ENCODE assay signal across 13 cellular contexts in genomic region chr3:11769704-11770103, GRCh38.
DNase-seq lines count a peak whose midpoint lies in the region; FAIRE-seq and TF ChIP-seq lines count a peak whose summit lies in the region.
"Had no signal": no experiment of that assay in that cellular context is flagged by ENCODE, and none has a peak within 500 bp of the region (broad histone marks: within the 10 kb centered on the region; RNA-seq: fewer than 3 reads in every experiment).

No MANE protein-coding gene starts in this region.

- H3K4me1 ChIP-seq in Karpas-422 (ENCODE audit: low read length) = peaks cover 21% of the 10 kb centered on the region
- no peaks in the 10 kb centered on the region for H3K4me1 ChIP-seq in endocrine pancreas (ENCODE audit: control insufficient read depth, insufficient read depth, low read length)
- peaks cover 14% of the 10 kb centered on the region for H3K4me1 ChIP-seq in parathyroid adenoma
- H3K4me1 ChIP-seq: psoas muscle had no signal

- TF ChIP-seq CTCF in parathyroid adenoma (IDR thresholded peaks at IDR 0.05) = no peak

- H3K9me3 ChIP-seq in Karpas-422 (ENCODE audit: low read length) (no peaks in the 10 kb centered on the region), endocrine pancreas (ENCODE audit: control insufficient read depth, low read length) (no peaks in the 10 kb centered on the region), parathyroid adenoma (ENCODE audit: control insufficient read depth, low read length) (no peaks in the 10 kb centered on the region)
- H3K9me3 ChIP-seq: mucosa of descending colon, psoas muscle, tibial artery had no signal

- H3K4me3 ChIP-seq in Karpas-422 (ENCODE audit: low read length) = peak overlapping the region; percentile 53; the same call in 1 of the 2 replicates
- H3K4me3 ChIP-seq in endocrine pancreas (ENCODE audit: control insufficient read depth, insufficient read depth, low read length) = peak overlapping the region; percentile 29
- H3K4me3 ChIP-seq in parathyroid adenoma (ENCODE audit: low read depth, low read length) = no peak overlapping the region
- H3K4me3 ChIP-seq: mucosa of descending colon, psoas muscle had no signal

- H3K27ac ChIP-seq in Karpas-422 (ENCODE audit: low read length) (no peak overlapping the region), parathyroid adenoma (no peak overlapping the region)
- H3K27ac ChIP-seq: brain microvascular endothelial cell, psoas muscle, tibial artery had no signal

- H3K79me2 ChIP-seq in Karpas-422 (ENCODE audit: low read length) (no peaks in the 10 kb centered on the region), parathyroid adenoma (no peaks in the 10 kb centered on the region)

- H3K4me2 ChIP-seq in Karpas-422 (ENCODE audit: low read depth, low read length, poor library complexity, severe bottlenecking) (peak overlapping the region; percentile 65), parathyroid adenoma (ENCODE audit: low read length) (no peak overlapping the region)

- H3K27me3 ChIP-seq in Karpas-422 (ENCODE audit: low read length) = no peaks in the 10 kb centered on the region
- no peaks in the 10 kb centered on the region for H3K27me3 ChIP-seq in endocrine pancreas (ENCODE audit: control insufficient read depth, insufficient read depth, low read length)
- H3K27me3 ChIP-seq in parathyroid adenoma (ENCODE audit: control insufficient read depth, insufficient read depth, low read length) = no peaks in the 10 kb centered on the region
- H3K27me3 ChIP-seq: brain microvascular endothelial cell, tibial artery had no signal

- no peak overlapping the region for H3K9ac ChIP-seq in Karpas-422 (ENCODE audit: low read length)
- H3K9ac ChIP-seq in endocrine pancreas (ENCODE audit: control insufficient read depth, insufficient read depth, low read length) = no peak overlapping the region
- no peak overlapping the region for H3K9ac ChIP-seq in parathyroid adenoma

- H4K20me1 ChIP-seq in Karpas-422 (ENCODE audit: insufficient read depth, low read depth, low read length) = no peaks in the 10 kb centered on the region

- no peak for FAIRE-seq in GM12892 (lab: Jason Lieb, UNC)
- FAIRE-seq: HTR-8/SVneo had no signal

- H3K36me3 ChIP-seq in Karpas-422 (ENCODE audit: insufficient read depth, low read length) = no peaks in the 10 kb centered on the region
- H3K36me3 ChIP-seq in endocrine pancreas (ENCODE audit: control insufficient read depth, insufficient read depth, low read length) = no peaks in the 10 kb centered on the region
- H3K36me3 ChIP-seq in parathyroid adenoma (ENCODE audit: control insufficient read depth, insufficient read depth, low read length) = no peaks in the 10 kb centered on the region
- H3K36me3 ChIP-seq: brain microvascular endothelial cell, tibial artery had no signal

- H2AFZ ChIP-seq in Karpas-422 (ENCODE audit: low read length) (0 out of 2 replicates have a peak overlapping the region, but pooled peaks have one; percentile 44), parathyroid adenoma (peak overlapping the region; percentile 49)

- peak; percentile 29 to 34 for DNase-seq in NCI-H526 (lab: John Stamatoyannopoulos, UW)
- DNase-seq in NCI-H526 treated with DMSO at 0.1 percent for 48 hours (lab: John Stamatoyannopoulos, UW) = no peak
- DNase-seq in Karpas-422 = no peak
- DNase-seq in NCI-H187 treated with DMSO at 0.1 percent for 48 hours (lab: John Stamatoyannopoulos, UW) = no peak
- DNase-seq in HK-2 (ENCODE audit: unreplicated experiment) = no peak
- no peak for DNase-seq in GM12892 (ENCODE audit: insufficient read length)

- TF ChIP-seq POLR2A in GM12892 (IDR thresholded peaks at IDR 0.05; ENCODE audit: low read depth, low read length) = no peak

- H3K9me2 ChIP-seq in Karpas-422 (replicated peaks; ENCODE audit: insufficient read depth, low read length) = no peaks in the 10 kb centered on the region

Comparison
In these comparisons a context has a peak if more than half of its experiments do, and no peak if none do; other contexts are left out.
1. DNase-seq: peak in NCI-H526 (2 of 2); none in NCI-H526 treated with DMSO at 0.1 percent for 48 hours (single experiment), Karpas-422 (single experiment), NCI-H187 treated with DMSO at 0.1 percent for 48 hours (single experiment), HK-2 (single experiment) and GM12892 (single experiment).